In the genomic region with DNA sequence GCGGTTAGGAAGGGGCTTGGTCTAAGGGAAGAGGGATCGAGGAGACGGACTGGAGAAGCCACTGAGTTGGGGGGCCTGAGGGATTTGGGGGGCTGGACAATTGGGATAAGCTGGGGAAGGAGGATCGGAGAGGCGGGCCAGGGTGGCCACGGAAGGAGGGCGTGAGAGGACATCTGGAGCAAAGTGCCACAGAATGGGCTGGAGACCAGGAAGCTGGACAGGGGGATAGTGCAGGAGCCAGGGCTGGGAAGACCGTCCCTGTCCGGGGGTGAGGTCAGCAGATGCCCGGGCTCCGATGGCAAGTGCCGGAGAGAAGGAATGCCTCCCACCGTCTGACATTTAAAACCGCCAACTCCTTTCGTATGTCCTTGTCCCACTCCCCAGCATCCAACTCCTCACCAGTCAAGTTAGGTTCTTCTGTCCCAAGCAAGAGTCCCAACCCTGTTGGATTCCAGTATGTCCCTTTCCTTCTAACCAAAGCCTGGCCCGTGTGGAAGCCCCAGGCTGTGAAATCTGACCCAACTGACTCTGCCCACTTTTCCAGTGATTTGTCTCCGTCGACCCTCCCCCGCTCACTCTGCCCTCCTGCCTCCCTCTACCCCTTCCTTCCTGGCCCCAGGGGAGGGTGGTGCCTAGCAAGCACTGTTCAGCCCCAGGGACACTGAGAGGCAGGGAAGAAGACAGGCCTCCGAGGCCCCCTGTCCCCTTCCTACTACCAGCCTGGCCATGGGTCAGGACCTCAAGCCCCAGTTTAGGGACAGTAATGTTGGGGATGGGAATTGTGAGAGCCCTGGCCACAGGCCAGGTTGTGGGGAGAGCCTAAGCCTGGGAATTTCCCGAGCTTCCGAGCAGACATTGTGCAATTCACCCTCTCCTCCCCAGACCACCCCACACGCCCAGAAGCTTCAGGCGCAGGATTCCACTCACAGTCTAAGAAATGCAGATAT, we compare ENCODE assay signal across 8 cellular contexts. TPM values are rescaled to one million over a fixed set of nuclear protein-coding genes. Genes with fewer than 3 reads are reported as not detected.
DNase-seq lines count a peak whose midpoint lies in the region; TF ChIP-seq lines count a peak whose summit lies in the region.

No MANE protein-coding gene starts in this region.

- H3K4me1 Mint-ChIP-seq in activated naive CD4-positive, alpha-beta T cell treated with anti-CD3 and anti-CD28 coated beads, Interleukin-2, amount 50 U/mL, for 24 hours, result peaks cover 53% of the 10 kb centered on the region

- H3K4ac ChIP-seq in mesenchymal stem cell (ENCODE audit: low read depth in 1 of 2, low read length in 2 of 2), result peak overlapping the region; percentile 68 to 77

- no peaks in the 10 kb centered on the region for H3K27me3 Mint-ChIP-seq in activated naive CD4-positive, alpha-beta T cell treated with anti-CD3 and anti-CD28 coated beads, Interleukin-2, amount 50 U/mL, for 24 hours

- peak overlapping the region in 1 of 2 experiments; percentile 89 for H3K14ac ChIP-seq in mesenchymal stem cell (ENCODE audit: low read length in 2 of 2)

- no peak for TF ChIP-seq POLR2A in uterus (IDR thresholded peaks at IDR 0.05)

- peak overlapping the region; percentile 54 to 88 (median 75) for H3K4me3 ChIP-seq in dorsolateral prefrontal cortex
- peak overlapping the region; percentile 78 to 79 for H3K4me3 ChIP-seq in mesenchymal stem cell (ENCODE audit: insufficient read depth in 1 of 2, low read depth in 1 of 2, low read length in 2 of 2)
- H3K4me3 ChIP-seq in uterus, result peak overlapping the region; percentile 51 to 58

- H3K9ac ChIP-seq in mesenchymal stem cell (ENCODE audit: low read length), result peak overlapping the region; percentile 63

- H3K9me3 ChIP-seq in mesenchymal stem cell (ENCODE audit: control insufficient read depth, low read length) (no peaks in the 10 kb centered on the region), uterus (no peaks in the 10 kb centered on the region)

- H3K27ac ChIP-seq in dorsolateral prefrontal cortex (peak overlapping the region in 34 of 59 donors; percentile 6 to 86 (median 60)), mesenchymal stem cell (ENCODE audit: low read length, poor library complexity, severe bottlenecking) (peak overlapping the region; percentile 86), uterus (peak overlapping the region; percentile 68 to 75)

- peak overlapping the region; percentile 91 to 97 for H3K18ac ChIP-seq in mesenchymal stem cell (ENCODE audit: low read depth in 1 of 2, low read length in 2 of 2)

- peak overlapping the region; percentile 57 to 97 for H2BK12ac ChIP-seq in mesenchymal stem cell (ENCODE audit: low read length in 2 of 2)

- H3K9me3 Mint-ChIP-seq in activated naive CD4-positive, alpha-beta T cell treated with anti-CD3 and anti-CD28 coated beads, Interleukin-2, amount 50 U/mL, for 24 hours, result no peaks in the 10 kb centered on the region

- no peak for DNase-seq in activated naive CD4-positive, alpha-beta T cell treated with Interleukin-2 at 50 U/mL for 16 hours
- DNase-seq in RKO (ENCODE audit: low spot score) (peak; percentile 15), dorsolateral prefrontal cortex (peak in 1 of 10 donors; percentile 10), mesenchymal stem cell (peak; percentile 91), uterus (peak; percentile 32 to 48), COR-L47 (lab: John Stamatoyannopoulos, UW) (no peak), NCI-H2227 (lab: John Stamatoyannopoulos, UW; ENCODE audit: unreplicated experiment) (no peak)

- H2AK5ac ChIP-seq in mesenchymal stem cell (ENCODE audit: low read length, severe bottlenecking), result peak overlapping the region; percentile 14

- H3K27ac Mint-ChIP-seq in activated naive CD4-positive, alpha-beta T cell treated with anti-CD3 and anti-CD28 coated beads, Interleukin-2, amount 50 U/mL, for 24 hours, result no peak overlapping the region

- no peak for TF ChIP-seq CTCF in dorsolateral prefrontal cortex (IDR thresholded peaks at IDR 0.05 in 54 of 56, conservative IDR thresholded peaks at IDR 0.05 in 2 of 56; ENCODE audit: low read depth in 1 of 56, partially characterized antibody in 56 of 56)
- TF ChIP-seq CTCF in uterus (IDR thresholded peaks at IDR 0.05), result no peak

- H2AFZ ChIP-seq in mesenchymal stem cell (ENCODE audit: low read depth, low read length), result peak overlapping the region; percentile 6

- H3K79me1 ChIP-seq in mesenchymal stem cell (replicated peaks; ENCODE audit: low read length, poor library complexity, severe bottlenecking), result peaks cover 9% of the 10 kb centered on the region

- peak overlapping the region; percentile 85 for H3K4me3 Mint-ChIP-seq in activated naive CD4-positive, alpha-beta T cell treated with anti-CD3 and anti-CD28 coated beads, Interleukin-2, amount 50 U/mL, for 24 hours

- H3K36me3 ChIP-seq in mesenchymal stem cell (ENCODE audit: control insufficient read depth in 1 of 2, insufficient read depth in 2 of 2, low read depth in 1 of 2, low read length in 2 of 2) (peaks cover 0 to 3% of the 10 kb centered on the region in 2 experiments), uterus (no peaks in the 10 kb centered on the region)

- H2BK5ac ChIP-seq in mesenchymal stem cell (ENCODE audit: low read depth, low read length, poor library complexity, severe bottlenecking), result peak overlapping the region; percentile 81

- peak overlapping the region; percentile 83 for H4K8ac ChIP-seq in mesenchymal stem cell (ENCODE audit: low read length)

- under 1% methylated on average over 19 of the region's 24 CpGs for WGBS in mesenchymal stem cell

- peak overlapping the region in 1 of 2 experiments; percentile 86 for H3K23ac ChIP-seq in mesenchymal stem cell (ENCODE audit: low read length in 2 of 2)

- H3K4me2 ChIP-seq in mesenchymal stem cell (ENCODE audit: low read length, poor library complexity, severe bottlenecking), result peak overlapping the region; percentile 96

- H2BK120ac ChIP-seq in mesenchymal stem cell (ENCODE audit: low read depth, low read length), result peak overlapping the region; percentile 68

- peak overlapping the region; percentile 80 for H2BK15ac ChIP-seq in mesenchymal stem cell (ENCODE audit: low read depth, poor library complexity, severe bottlenecking)

- intact Hi-C loops in dorsolateral prefrontal cortex (cut with DNase I), result no loop called here
- intact Hi-C loops in uterus (cut with DNase I; ENCODE audit: low total_unique reads), result no loop called here

- H4K91ac ChIP-seq in mesenchymal stem cell (ENCODE audit: low read length), result peak overlapping the region; percentile 95

- H3K4me1 ChIP-seq in mesenchymal stem cell (ENCODE audit: control insufficient read depth, insufficient read depth, low read depth, low read length) (peaks cover 17% of the 10 kb centered on the region), uterus (no peaks in the 10 kb centered on the region)

- H3K36me3 Mint-ChIP-seq in activated naive CD4-positive, alpha-beta T cell treated with anti-CD3 and anti-CD28 coated beads, Interleukin-2, amount 50 U/mL, for 24 hours, result no peaks in the 10 kb centered on the region

- no peaks in the 10 kb centered on the region for H3K27me3 ChIP-seq in dorsolateral prefrontal cortex
- peaks cover 0 to 13% of the 10 kb centered on the region in 2 experiments for H3K27me3 ChIP-seq in mesenchymal stem cell (ENCODE audit: control insufficient read depth in 1 of 2, insufficient read depth in 1 of 2, low read length in 2 of 2)
- H3K27me3 ChIP-seq in uterus, result no peaks in the 10 kb centered on the region

RNA-seq across cellular contexts. Expression of a gene that starts 31.5 kb away (rescaled TPM):
- 100 to 1,000 TPM in 38 of 120 experiments, 10 to 100 TPM in 82; 38.7 to 279 (median 82.0) TPM for total RNA-seq in dorsolateral prefrontal cortex
- polyA plus RNA-seq in mesenchymal stem cell (2013, experiment 1 of 2), result 178 TPM
- polyA plus RNA-seq in mesenchymal stem cell (2013, experiment 2 of 2), result 177 TPM
- 100 to 1,000 TPM; 112 to 166 (median 120) TPM for total RNA-seq in uterus

RNA-seq across cellular contexts. Expression of a gene that starts 32.9 kb away (rescaled TPM):
- total RNA-seq in dorsolateral prefrontal cortex (1 to 10 TPM in 73 of 120 experiments, under 1 TPM in 42, not detected in 5; 0.20 to 4.6 (median 1.3) TPM), uterus (under 1 TPM in 2 of 4 donors, not detected in 2; 0.85 to 0.97 TPM)
- not detected for polyA plus RNA-seq in mesenchymal stem cell (2013, experiment 1 of 2)
- not detected for polyA plus RNA-seq in mesenchymal stem cell (2013, experiment 2 of 2)

RNA-seq across cellular contexts. Expression of a gene that starts 53.5 kb away (rescaled TPM):
- 100 to 1,000 TPM in 114 of 120 experiments, 10 to 100 TPM in 6; 74.2 to 179 (median 130) TPM for total RNA-seq in dorsolateral prefrontal cortex
- 87.9 TPM for polyA plus RNA-seq in mesenchymal stem cell (2013, experiment 1 of 2)
- polyA plus RNA-seq in mesenchymal stem cell (2013, experiment 2 of 2), result 88.5 TPM
- 10 to 100 TPM; 11.8 to 47.8 (median 31.7) TPM for total RNA-seq in uterus

RNA-seq across cellular contexts. Expression of a gene that starts 53.9 kb away (rescaled TPM):
- total RNA-seq in dorsolateral prefrontal cortex, result 100 to 1,000 TPM in 2 of 120 experiments, 10 to 100 TPM in 118; 61.1 to 104 (median 82.4) TPM
- polyA plus RNA-seq in mesenchymal stem cell (2013, experiment 1 of 2), result 44.9 TPM
- 43.4 TPM for polyA plus RNA-seq in mesenchymal stem cell (2013, experiment 2 of 2)
- 100 to 1,000 TPM in 3 of 4 donors, 10 to 100 TPM in 1; 79.6 to 160 (median 134) TPM for total RNA-seq in uterus

RNA-seq across cellular contexts. Expression of a gene that starts 58.3 kb away (rescaled TPM):
- 10 to 100 TPM in 90 of 120 experiments, 1 to 10 TPM in 30; 2.6 to 76.0 (median 19.2) TPM for total RNA-seq in dorsolateral prefrontal cortex
- 0.10 TPM for polyA plus RNA-seq in mesenchymal stem cell (2013, experiment 1 of 2)
- polyA plus RNA-seq in mesenchymal stem cell (2013, experiment 2 of 2), result 0.10 TPM
- 10 to 100 TPM in 1 of 4 donors, 1 to 10 TPM in 1, under 1 TPM in 2; 0.26 to 14.0 (median 4.2) TPM for total RNA-seq in uterus

Comparison
In these comparisons a context has a peak if more than half of its experiments do, and no peak if none do; other contexts are left out.
1. DNase-seq: peak in RKO (single experiment), mesenchymal stem cell (single experiment) and uterus (2 of 2); none in activated naive CD4-positive, alpha-beta T cell treated with Interleukin-2 at 50 U/mL for 16 hours (single experiment), COR-L47 (single experiment) and NCI-H2227 (single experiment).
2. Peak in every context shown above with its lines, with median percentiles within 50 percentile points of each other: H3K27ac ChIP-seq and H3K4me3 ChIP-seq.